In the genomic region with DNA sequence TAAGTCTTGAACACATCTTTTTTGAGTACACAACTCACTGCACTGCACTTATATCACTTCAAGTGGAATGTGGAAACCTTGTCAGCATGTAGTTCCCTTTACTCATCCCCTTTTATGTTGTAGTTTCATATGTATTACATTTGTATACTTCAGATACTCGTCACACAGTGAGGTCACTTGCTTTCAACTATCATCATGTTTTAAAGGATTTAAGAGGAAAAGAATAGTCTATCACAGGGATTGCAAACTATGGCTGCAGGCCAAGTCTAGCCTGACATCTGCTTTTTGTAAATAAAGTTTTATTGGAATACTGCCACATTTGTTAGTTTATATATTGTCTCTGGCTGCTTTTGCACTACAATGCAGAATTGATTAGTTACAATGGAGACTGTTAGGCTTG, we compare ENCODE assay signal across 14 cellular contexts. TPM values are rescaled to one million over a fixed set of nuclear protein-coding genes. Genes with fewer than 3 reads are reported as not detected.
DNase-seq lines count a peak whose midpoint lies in the region; TF ChIP-seq lines count a peak whose summit lies in the region.
"Had no signal": no experiment of that assay in that cellular context is flagged by ENCODE, and none has a peak within 500 bp of the region (broad histone marks: within the 10 kb centered on the region; RNA-seq: fewer than 3 reads in every experiment).

No MANE protein-coding gene starts in this region.

- H3K27me3 Mint-ChIP-seq in activated CD4-positive, alpha-beta memory T cell treated with anti-CD3 and anti-CD28 coated beads for 36 hours: no peaks in the 10 kb centered on the region
- no peaks in the 10 kb centered on the region for H3K27me3 Mint-ChIP-seq in activated CD4-positive, alpha-beta memory T cell treated with anti-CD3 and anti-CD28 coated beads, Interleukin-2, amount 10 ng/mL, durations not matched to agents 7 days and 5 days
- H3K27me3 Mint-ChIP-seq: activated naive CD4-positive, alpha-beta T cell treated with anti-CD3 and anti-CD28 coated beads, Interleukin-2, amount 10 ng/mL, durations not matched to agents 7 days and 5 days had no signal

- peaks cover 70% of the 10 kb centered on the region for H3K4me1 Mint-ChIP-seq in activated CD4-positive, alpha-beta memory T cell treated with anti-CD3 and anti-CD28 coated beads for 36 hours (ENCODE audit: low read depth)
- H3K4me1 Mint-ChIP-seq in activated CD4-positive, alpha-beta memory T cell treated with anti-CD3 and anti-CD28 coated beads, Interleukin-2, amount 10 ng/mL, durations not matched to agents 7 days and 5 days: peaks cover 18% of the 10 kb centered on the region

- no peak overlapping the region for H4K12ac ChIP-seq in trophoblast cell (ENCODE audit: low read depth, low read length)

- H3K18ac ChIP-seq in trophoblast cell (ENCODE audit: low read length): no peak overlapping the region

- no peak for TF ChIP-seq CTCF in cardiac fibroblast (IDR thresholded peaks at IDR 0.05; ENCODE audit: low read depth, low read length)

- no peaks in the 10 kb centered on the region for H3K79me1 ChIP-seq in trophoblast cell (ENCODE audit: low read length)

- H3K36me3 ChIP-seq in trophoblast cell (ENCODE audit: control insufficient read depth in 1 of 2, insufficient read depth in 2 of 2, low read length in 2 of 2): peaks cover 0 to 1% of the 10 kb centered on the region in 2 experiments
- H3K36me3 ChIP-seq: SJSA1, thyroid gland had no signal

- no peak overlapping the region for H3K9ac ChIP-seq in trophoblast cell (ENCODE audit: low read length)

- no peak overlapping the region for H4K8ac ChIP-seq in trophoblast cell (ENCODE audit: low read depth, low read length)

- no peaks in the 10 kb centered on the region for H3K4me1 ChIP-seq in trophoblast cell (ENCODE audit: control insufficient read depth in 1 of 2, insufficient read depth in 2 of 2, low read length in 2 of 2)
- H3K4me1 ChIP-seq: SJSA1 had no signal

- H2AK5ac ChIP-seq in trophoblast cell (ENCODE audit: low read length): no peak overlapping the region

- no peak overlapping the region for H2BK5ac ChIP-seq in trophoblast cell (ENCODE audit: low read depth, low read length, poor library complexity)

- H3K27ac ChIP-seq in trophoblast cell (ENCODE audit: low read depth, low read length): no peak overlapping the region
- H3K27ac ChIP-seq: SJSA1, thyroid gland had no signal

- no peaks in the 10 kb centered on the region for H3K27me3 ChIP-seq in trophoblast cell (ENCODE audit: insufficient read depth, low read length)
- H3K27me3 ChIP-seq: SJSA1, thyroid gland had no signal

- CTCF ChIA-PET in activated CD4-positive, alpha-beta memory T cell treated with anti-CD3 and anti-CD28 coated beads for 36 hours (lab: Charles Lee): no interaction called here
- CTCF ChIA-PET in activated CD4-positive, alpha-beta memory T cell treated with anti-CD3 and anti-CD28 coated beads, Interleukin-2, amount 10 ng/mL, durations not matched to agents 7 days and 5 days (lab: Charles Lee): no interaction called here

- H2BK12ac ChIP-seq in trophoblast cell (ENCODE audit: low read length): no peak overlapping the region

- WGBS in trophoblast cell (ENCODE audit: extremely low coverage, insufficient coverage, insufficient read length): no CpG with 5 or more reads among the region's 1 CpG

- H3K4me2 ChIP-seq in trophoblast cell (ENCODE audit: low read length): no peak overlapping the region

- no peak for DNase-seq in activated CD4-positive, alpha-beta memory T cell treated with anti-CD3 and anti-CD28 coated beads for 36 hours
- DNase-seq in activated CD4-positive, alpha-beta memory T cell treated with anti-CD3 and anti-CD28 coated beads, Interleukin-2, amount 10 ng/mL, durations not matched to agents 7 days and 5 days: no peak
- DNase-seq in NCI-H2029 (lab: John Stamatoyannopoulos, UW) (peak; percentile 10), cardiac fibroblast (ENCODE audit: low read depth in 2 of 2) (peak; percentile 43 to 48), trophoblast cell (peak in 1 of 2 donors; percentile 24), NCI-H128 (lab: John Stamatoyannopoulos, UW; ENCODE audit: unreplicated experiment) (no peak), ureter (ENCODE audit: low spot score) (no peak)
- DNase-seq in effector CD8-positive, alpha-beta T cell (lab: John Stamatoyannopoulos, UW): no peak
- DNase-seq: activated naive CD4-positive, alpha-beta T cell treated with anti-CD3 and anti-CD28 coated beads, Interleukin-2, amount 10 ng/mL, durations not matched to agents 7 days and 5 days; GF-D8; mesendoderm; retina; thyroid gland had no signal

- peak overlapping the region; percentile 28 for H3K27ac Mint-ChIP-seq in activated CD4-positive, alpha-beta memory T cell treated with anti-CD3 and anti-CD28 coated beads for 36 hours
- H3K27ac Mint-ChIP-seq in activated CD4-positive, alpha-beta memory T cell treated with anti-CD3 and anti-CD28 coated beads, Interleukin-2, amount 10 ng/mL, durations not matched to agents 7 days and 5 days: no peak overlapping the region
- H3K27ac Mint-ChIP-seq: activated naive CD4-positive, alpha-beta T cell treated with anti-CD3 and anti-CD28 coated beads, Interleukin-2, amount 10 ng/mL, durations not matched to agents 7 days and 5 days had no signal

- H3K79me2 ChIP-seq in trophoblast cell (ENCODE audit: control insufficient read depth, insufficient read depth, low read length, poor library complexity): peaks cover 13% of the 10 kb centered on the region

- no peaks in the 10 kb centered on the region for H3K9me3 Mint-ChIP-seq in activated CD4-positive, alpha-beta memory T cell treated with anti-CD3 and anti-CD28 coated beads for 36 hours
- no peaks in the 10 kb centered on the region for H3K9me3 Mint-ChIP-seq in activated CD4-positive, alpha-beta memory T cell treated with anti-CD3 and anti-CD28 coated beads, Interleukin-2, amount 10 ng/mL, durations not matched to agents 7 days and 5 days

- intact Hi-C loops in activated CD4-positive, alpha-beta memory T cell treated with anti-CD3 and anti-CD28 coated beads for 36 hours (cut with micrococcal nuclease): loop anchor here (1.0 to 5.0 kb wide), 3 partner anchors 17 to 40 kb away; partner anchors contain the start of gene CNOT2

- no peak overlapping the region for H3K4me3 Mint-ChIP-seq in activated CD4-positive, alpha-beta memory T cell treated with anti-CD3 and anti-CD28 coated beads for 36 hours
- no peak overlapping the region for H3K4me3 Mint-ChIP-seq in activated CD4-positive, alpha-beta memory T cell treated with anti-CD3 and anti-CD28 coated beads, Interleukin-2, amount 10 ng/mL, durations not matched to agents 7 days and 5 days
- H3K4me3 Mint-ChIP-seq: activated naive CD4-positive, alpha-beta T cell treated with anti-CD3 and anti-CD28 coated beads, Interleukin-2, amount 10 ng/mL, durations not matched to agents 7 days and 5 days had no signal

- H2BK120ac ChIP-seq in trophoblast cell (ENCODE audit: insufficient read depth, low read length, poor library complexity): no peak overlapping the region

- H3K36me3 Mint-ChIP-seq in activated CD4-positive, alpha-beta memory T cell treated with anti-CD3 and anti-CD28 coated beads for 36 hours: peaks cover 17% of the 10 kb centered on the region
- peaks cover 35% of the 10 kb centered on the region for H3K36me3 Mint-ChIP-seq in activated CD4-positive, alpha-beta memory T cell treated with anti-CD3 and anti-CD28 coated beads, Interleukin-2, amount 10 ng/mL, durations not matched to agents 7 days and 5 days (ENCODE audit: low read depth)

- H3K4ac ChIP-seq in trophoblast cell (ENCODE audit: low read depth, low read length): peak overlapping the region; percentile 79

- no peak overlapping the region for H3K23ac ChIP-seq in trophoblast cell (ENCODE audit: low read length)

- no peak overlapping the region for H2AFZ ChIP-seq in trophoblast cell (ENCODE audit: insufficient read depth, low read length, poor library complexity)

- POLR2A ChIA-PET in activated CD4-positive, alpha-beta memory T cell treated with anti-CD3 and anti-CD28 coated beads for 36 hours (lab: Charles Lee): no interaction called here
- POLR2A ChIA-PET in activated CD4-positive, alpha-beta memory T cell treated with anti-CD3 and anti-CD28 coated beads, Interleukin-2, amount 10 ng/mL, durations not matched to agents 7 days and 5 days (lab: Charles Lee): no interaction called here

- H3K4me3 ChIP-seq in cardiac fibroblast (replicated peaks in 1 of 2; ENCODE audit: low read depth in 2 of 2, low read length in 2 of 2) (no peak overlapping the region), trophoblast cell (ENCODE audit: low read depth, low read length) (no peak overlapping the region)
- H3K4me3 ChIP-seq: SJSA1, thyroid gland had no signal

- no peaks in the 10 kb centered on the region for H3K9me3 ChIP-seq in trophoblast cell (ENCODE audit: insufficient read depth, low read depth, low read length)
- H3K9me3 ChIP-seq: SJSA1, thyroid gland had no signal

- no peak overlapping the region for H3K14ac ChIP-seq in trophoblast cell (ENCODE audit: low read length)

- no peak overlapping the region for H4K91ac ChIP-seq in trophoblast cell (ENCODE audit: low read depth, low read length)

RNA-seq across cellular contexts. Expression of gene CNOT2, which starts 24.3 kb away (rescaled TPM):
- total RNA-seq in activated CD4-positive, alpha-beta memory T cell treated with anti-CD3 and anti-CD28 coated beads for 36 hours: 10 to 100 TPM; 58.4 to 58.5 TPM
- total RNA-seq in activated CD4-positive, alpha-beta memory T cell treated with anti-CD3 and anti-CD28 coated beads, Interleukin-2, amount 10 ng/mL, durations not matched to agents 7 days and 5 days: 10 to 100 TPM; 63.9 to 69.5 TPM
- 123 and 125 TPM in 2 replicates for polyA plus RNA-seq in trophoblast cell (2013)
- total RNA-seq in ureter: 119 TPM

Comparison
In these comparisons a context has a peak if more than half of its experiments do, and no peak if none do; other contexts are left out.
1. DNase-seq: peak in NCI-H2029 (single experiment) and cardiac fibroblast (2 of 2); none in activated CD4-positive, alpha-beta memory T cell treated with anti-CD3 and anti-CD28 coated beads for 36 hours (single experiment), activated CD4-positive, alpha-beta memory T cell treated with anti-CD3 and anti-CD28 coated beads, Interleukin-2, amount 10 ng/mL, durations not matched to agents 7 days and 5 days (single experiment), NCI-H128 (single experiment), effector CD8-positive, alpha-beta T cell (single experiment) and ureter (single experiment).